In the genomic region with DNA sequence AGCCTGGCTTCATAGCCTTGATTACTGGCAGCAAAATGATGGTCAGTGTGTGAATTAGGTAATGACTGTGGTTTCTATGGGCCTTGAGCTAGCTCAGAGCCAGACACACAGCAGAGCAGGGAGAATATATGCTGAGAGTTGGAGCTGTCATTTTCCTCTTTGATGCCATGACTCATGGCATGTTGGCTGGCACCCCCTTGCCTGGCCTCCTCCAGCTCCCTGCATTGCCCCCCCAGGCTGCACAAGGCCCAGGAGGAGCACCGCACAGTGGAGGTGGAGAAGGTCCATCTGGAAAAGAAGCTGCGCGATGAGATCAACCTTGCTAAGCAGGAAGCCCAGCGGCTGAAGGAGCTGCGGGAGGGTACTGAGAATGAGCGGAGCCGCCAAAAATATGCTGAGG, we compare ENCODE assay signal across 17 cellular contexts. TPM values are rescaled to one million over a fixed set of nuclear protein-coding genes. Genes with fewer than 3 reads are reported as not detected.
DNase-seq lines count a peak whose midpoint lies in the region; ATAC-seq and TF ChIP-seq lines count a peak whose summit lies in the region.
"Had no signal": no experiment of that assay in that cellular context is flagged by ENCODE, and none has a peak within 500 bp of the region (broad histone marks: within the 10 kb centered on the region; RNA-seq: fewer than 3 reads in every experiment).

No MANE protein-coding gene starts in this region.

- H3K9me3 Mint-ChIP-seq in activated naive CD8-positive, alpha-beta T cell (ENCODE audit: low read depth): no peaks in the 10 kb centered on the region
- no peaks in the 10 kb centered on the region for H3K9me3 Mint-ChIP-seq in activated naive CD8-positive, alpha-beta T cell treated with anti-CD3 and anti-CD28 coated beads for 36 hours
- H3K9me3 Mint-ChIP-seq in mesothelial cell of epicardium: no peaks in the 10 kb centered on the region
- H3K9me3 Mint-ChIP-seq: CD14-positive monocyte, GM23338 had no signal

- TF ChIP-seq CTCF in mesothelial cell of epicardium (IDR thresholded peaks at IDR 0.05; ENCODE audit: unreplicated experiment): no peak

- DNase-seq in activated naive CD8-positive, alpha-beta T cell treated with anti-CD3 and anti-CD28 coated beads for 36 hours: no peak
- DNase-seq in cerebellar cortex (ENCODE audit: low spot score): peak; percentile 4
- no peak for DNase-seq in mesothelial cell of epicardium (ENCODE audit: low spot score in 2 of 2, unreplicated experiment in 2 of 2)
- no peak for DNase-seq in posterior vena cava (ENCODE audit: low spot score)
- DNase-seq: DMS 273 treated with DMSO at 0.1 percent for 48 hours, GDM1, KBM-7, NCI-H1436, NCI-H2029 treated with DMSO at 0.1 percent for 48 hours, NCI-H510A, NCI-H82 had no signal

- H3K4me3 Mint-ChIP-seq in activated naive CD8-positive, alpha-beta T cell: no peak overlapping the region
- no peak overlapping the region for H3K4me3 Mint-ChIP-seq in activated naive CD8-positive, alpha-beta T cell treated with anti-CD3 and anti-CD28 coated beads for 36 hours
- no peak overlapping the region for H3K4me3 Mint-ChIP-seq in mesothelial cell of epicardium
- H3K4me3 Mint-ChIP-seq: CD14-positive monocyte, GM23338 had no signal

- intact Hi-C loops in posterior vena cava (cut with DNase I): loop anchor here in 1 of 2 donors (5.0 kb wide), 1 partner anchor 222 kb away; no protein-coding TSS in a partner anchor

- H3K27ac Mint-ChIP-seq in activated naive CD8-positive, alpha-beta T cell: peak overlapping the region; percentile 54
- H3K27ac Mint-ChIP-seq in activated naive CD8-positive, alpha-beta T cell treated with anti-CD3 and anti-CD28 coated beads for 36 hours: no peak overlapping the region
- peak overlapping the region; percentile 54 for H3K27ac Mint-ChIP-seq in mesothelial cell of epicardium
- H3K27ac Mint-ChIP-seq: GM23338 had no signal

- ATAC-seq in GM19328 (IDR thresholded peaks at IDR 0.05; ENCODE audit: unreplicated experiment) (no peak), HG03139 (IDR thresholded peaks at IDR 0.05; ENCODE audit: unreplicated experiment) (no peak)
- ATAC-seq: GM12878, GM23338 had no signal

- H3K27me3 Mint-ChIP-seq in activated naive CD8-positive, alpha-beta T cell: no peaks in the 10 kb centered on the region
- no peaks in the 10 kb centered on the region for H3K27me3 Mint-ChIP-seq in activated naive CD8-positive, alpha-beta T cell treated with anti-CD3 and anti-CD28 coated beads for 36 hours
- H3K27me3 Mint-ChIP-seq in mesothelial cell of epicardium (ENCODE audit: low read depth): no peaks in the 10 kb centered on the region

- no peaks in the 10 kb centered on the region for H3K36me3 Mint-ChIP-seq in activated naive CD8-positive, alpha-beta T cell
- peaks cover 15% of the 10 kb centered on the region for H3K36me3 Mint-ChIP-seq in activated naive CD8-positive, alpha-beta T cell treated with anti-CD3 and anti-CD28 coated beads for 36 hours
- H3K36me3 Mint-ChIP-seq in mesothelial cell of epicardium: peaks cover 2% of the 10 kb centered on the region

- H3K4me1 Mint-ChIP-seq in activated naive CD8-positive, alpha-beta T cell (ENCODE audit: low read depth): peaks cover 46% of the 10 kb centered on the region
- peaks cover 22% of the 10 kb centered on the region for H3K4me1 Mint-ChIP-seq in activated naive CD8-positive, alpha-beta T cell treated with anti-CD3 and anti-CD28 coated beads for 36 hours
- peaks cover 44% of the 10 kb centered on the region for H3K4me1 Mint-ChIP-seq in mesothelial cell of epicardium

RNA-seq across cellular contexts. Expression of gene RRM1, which starts 20.3 kb away (rescaled TPM):
- 100 to 1,000 TPM; 217 to 237 TPM for total RNA-seq in activated naive CD8-positive, alpha-beta T cell treated with anti-CD3 and anti-CD28 coated beads for 36 hours
- total RNA-seq in mesothelial cell of epicardium (49.4 to 58.6 TPM (median 51.7 TPM) in 3 replicates), posterior vena cava (10 to 100 TPM; 25.6 to 35.7 TPM)
